In genomic region chr14:103629503-103630121, GRCh38 we compare ENCODE assay signal across 8 cellular contexts. TPM values are rescaled to one million over a fixed set of nuclear protein-coding genes. Genes with fewer than 3 reads are reported as not detected.
DNase-seq lines count a peak whose midpoint lies in the region; ATAC-seq and TF ChIP-seq lines count a peak whose summit lies in the region.

No MANE protein-coding gene starts in this region.

- peaks cover 30% of the 10 kb centered on the region for H3K4me1 Mint-ChIP-seq in T-helper 2 cell treated with Interferon-gamma antibody and Interleukin-4, amounts not matched to agents 5 μg/mL and 100 μg/mL, for 36 hours (ENCODE audit: low read depth)

- no peaks in the 10 kb centered on the region for H3K9me3 Mint-ChIP-seq in T-helper 2 cell treated with Interferon-gamma antibody and Interleukin-4, amounts not matched to agents 5 μg/mL and 100 μg/mL, for 36 hours

- POLR2A ChIA-PET in AG04449 (lab: Yijun Ruan, JAX): interaction anchor here (0.6 to 1.2 kb wide), 2 partner anchors 35 to 250 kb away, joined by 3 to 5 read pairs; no protein-coding TSS in a partner anchor

- H3K27me3 Mint-ChIP-seq in T-helper 2 cell treated with Interferon-gamma antibody and Interleukin-4, amounts not matched to agents 5 μg/mL and 100 μg/mL, for 36 hours (ENCODE audit: low read depth): no peaks in the 10 kb centered on the region

- no peak for TF ChIP-seq CTCF in AG04449 (IDR thresholded peaks at IDR 0.05; ENCODE audit: insufficient read depth, low read length, missing control alignments)

- H3K4me3 ChIP-seq in AG04449 (ENCODE audit: low read depth, low read length): peak overlapping the region; percentile 73

- peak overlapping the region; percentile 79 for H3K27ac Mint-ChIP-seq in T-helper 2 cell treated with Interferon-gamma antibody and Interleukin-4, amounts not matched to agents 5 μg/mL and 100 μg/mL, for 36 hours

- peak overlapping the region; percentile 85 for H3K4me3 Mint-ChIP-seq in T-helper 2 cell treated with Interferon-gamma antibody and Interleukin-4, amounts not matched to agents 5 μg/mL and 100 μg/mL, for 36 hours

- H3K36me3 Mint-ChIP-seq in T-helper 2 cell treated with Interferon-gamma antibody and Interleukin-4, amounts not matched to agents 5 μg/mL and 100 μg/mL, for 36 hours (ENCODE audit: low read depth): peaks cover 10% of the 10 kb centered on the region

- no peak for DNase-seq in AG04449 (ENCODE audit: low read depth, low spot score)
- peak; percentile 49 for DNase-seq in T-helper 2 cell treated with Interferon-gamma antibody and Interleukin-4, amounts not matched to agents 5 μg/mL and 100 μg/mL, for 36 hours (ENCODE audit: low spot score)
- DNase-seq in cerebellum (ENCODE audit: low spot score): peak; percentile 60
- DNase-seq in left lobe of liver (ENCODE audit: low spot score): peak; percentile 65
- DNase-seq in stimulated activated CD4-positive, alpha-beta T cell treated with anti-CD3 and anti-CD28 coated beads, Interleukin-4, amount 100 ng/mL, for 24 hours: peak; percentile 55
- no peak for DNase-seq in MV-4-11 (lab: John Stamatoyannopoulos, UW)

- peak; percentile 38 for ATAC-seq in GM18511 (IDR thresholded peaks at IDR 0.05; ENCODE audit: unreplicated experiment)
- ATAC-seq in HG03159 (IDR thresholded peaks at IDR 0.05; ENCODE audit: unreplicated experiment): peak; percentile 40
- peak; percentile 56 for ATAC-seq in left lobe of liver

- CTCF ChIA-PET in AG04449 (lab: Yijun Ruan, JAX): no interaction called here

RNA-seq across cellular contexts. Expression of gene KLC1, which starts 0.6 kb away (rescaled TPM):
- 338 TPM for total RNA-seq in cerebellum
- 56.6 TPM for total RNA-seq in left lobe of liver

Comparison
In these comparisons a context has a peak if more than half of its experiments do, and no peak if none do; other contexts are left out.
1. DNase-seq: peak in T-helper 2 cell treated with Interferon-gamma antibody and Interleukin-4, amounts not matched to agents 5 μg/mL and 100 μg/mL, for 36 hours (single experiment), cerebellum (single experiment), left lobe of liver (single experiment) and stimulated activated CD4-positive, alpha-beta T cell treated with anti-CD3 and anti-CD28 coated beads, Interleukin-4, amount 100 ng/mL, for 24 hours (single experiment); none in AG04449 (single experiment) and MV-4-11 (single experiment).
2. Peak in every context shown above with its lines, with median percentiles within 50 percentile points of each other: ATAC-seq.